In genomic region chr18:62425465-62426190, GRCh38 we compare ENCODE assay signal across 8 cellular contexts.
DNase-seq lines count a peak whose midpoint lies in the region; ATAC-seq, FAIRE-seq and TF ChIP-seq lines count a peak whose summit lies in the region.

No MANE protein-coding gene starts in this region.

- in situ Hi-C loops in GM13977 (cut with MboI; ENCODE audit: low pct_unique_long_range_greater_than_20kb, low sequenced_read_pairs, unreplicated experiment) = no loop called here

- H3K27me3 Mint-ChIP-seq in memory B cell = no peaks in the 10 kb centered on the region

- peak overlapping the region; percentile 88 for H3K4me2 ChIP-seq in endothelial cell of umbilical vein (ENCODE audit: insufficient read depth, low read length)

- H3K9me1 ChIP-seq in endothelial cell of umbilical vein (replicated peaks; ENCODE audit: control insufficient read depth, extremely low read depth, insufficient read depth, low read length) = no peaks in the 10 kb centered on the region

- POLR2A ChIA-PET in endothelial cell of umbilical vein (lab: Charles Lee) = interaction anchor here (0.6 to 1.2 kb wide), 2 partner anchors 20 to 25 kb away, joined by 4 read pairs; no protein-coding TSS in a partner anchor

- H2AFZ ChIP-seq in endothelial cell of umbilical vein (ENCODE audit: low read depth, low read length) = peak overlapping the region; percentile 67

- peak; percentile 97 for FAIRE-seq in endothelial cell of umbilical vein (lab: Jason Lieb, UNC)

- H4K20me1 ChIP-seq in endothelial cell of umbilical vein (replicated peaks; ENCODE audit: control insufficient read depth, extremely low read depth, insufficient read depth, low read length) = no peaks in the 10 kb centered on the region

- no peak for TF ChIP-seq POLR2A in endothelial cell of umbilical vein (IDR thresholded peaks at IDR 0.05; ENCODE audit: low read depth, low read length)

- no peaks in the 10 kb centered on the region for H3K79me2 ChIP-seq in endothelial cell of umbilical vein (ENCODE audit: control insufficient read depth, insufficient read depth, low read length)

- TSS peak; percentile 89 for BruUV-seq in endothelial cell of umbilical vein (replicated peaks; lab: Mats Ljungman, UMichigan)

- H3K9ac ChIP-seq in NT2/D1 (ENCODE audit: insufficient read length, low read depth) (peak overlapping the region; percentile 5), endothelial cell of umbilical vein (replicated peaks; ENCODE audit: extremely low read depth, insufficient read depth, low read length) (peak overlapping the region; percentile 74)

- no peak overlapping the region for H3K27ac ChIP-seq in 22Rv1
- peak overlapping the region; percentile 86 for H3K27ac ChIP-seq in endothelial cell of umbilical vein (ENCODE audit: insufficient read depth, low read depth, low read length)

- TF ChIP-seq CTCF in 22Rv1 (IDR thresholded peaks at IDR 0.05) (peak; percentile 88), GM13977 (IDR thresholded peaks at IDR 0.05; ENCODE audit: extremely low read depth, insufficient read depth, missing control alignments) (peak; percentile 70), endothelial cell of umbilical vein (IDR thresholded peaks at IDR 0.05; ENCODE audit: extremely low read depth in 1 of 2, insufficient read depth in 1 of 2, low read depth in 1 of 2, low read length in 2 of 2) (peak; percentile 78 to 86)

- intact Hi-C loops in endothelial cell of umbilical vein (cut with micrococcal nuclease) = loop anchor here (1.0 kb wide), 10 partner anchors 26 to 557 kb away; partner anchors contain the start of genes PHLPP1, PIGN and RELCH

- ATAC-seq in memory B cell (ENCODE audit: low read depth) = peak; percentile 57

- CTCF ChIA-PET in endothelial cell of umbilical vein (lab: Charles Lee) = interaction anchor here (0.5 to 2.8 kb wide), 62 partner anchors 11 to 289 kb away, joined by 3 to 71 read pairs (median 5); partner anchors contain the start of genes PHLPP1, PIGN, RELCH and TNFRSF11A

- H3K9me3 ChIP-seq in NT2/D1 (ENCODE audit: insufficient read depth, low read length) (peaks cover 8% of the 10 kb centered on the region; the same call in 1 of the 2 replicates), endothelial cell of umbilical vein (replicated peaks; ENCODE audit: control insufficient read depth, insufficient read depth, low read length) (no peaks in the 10 kb centered on the region)

- no peaks in the 10 kb centered on the region for H3K36me3 ChIP-seq in NT2/D1 (ENCODE audit: insufficient read depth, insufficient read length, low read length)
- H3K36me3 ChIP-seq in endothelial cell of umbilical vein (ENCODE audit: control insufficient read depth in 2 of 2, extremely low read depth in 1 of 2, insufficient read depth in 2 of 2, low read length in 2 of 2) = no peaks in the 10 kb centered on the region

- dilution Hi-C loops in endothelial cell of umbilical vein (cut with MboI; ENCODE audit: extremely low pct_ligation_motif_present, low sequenced_read_pairs) = no loop called here

- peaks cover 8% of the 10 kb centered on the region for H3K4me1 Mint-ChIP-seq in memory B cell

- H3K27me3 ChIP-seq in NT2/D1 (ENCODE audit: insufficient read depth, insufficient read length) (no peaks in the 10 kb centered on the region), endothelial cell of umbilical vein (ENCODE audit: control insufficient read depth in 2 of 2, insufficient read depth in 2 of 2, low read length in 2 of 2) (no peaks in the 10 kb centered on the region)

- peak overlapping the region; percentile 12 for H3K4me3 ChIP-seq in NT2/D1 (ENCODE audit: insufficient read length, low read depth)
- H3K4me3 ChIP-seq in endothelial cell of umbilical vein (replicated peaks in 1 of 3; ENCODE audit: insufficient read depth in 1 of 3, low read depth in 1 of 3, low read length in 3 of 3) = peak overlapping the region in 2 of 3 experiments; percentile 28 to 64

- H3K27ac Mint-ChIP-seq in memory B cell = no peak overlapping the region

- peaks cover 5% of the 10 kb centered on the region for H3K36me3 Mint-ChIP-seq in memory B cell

- peak; percentile 42 for DNase-seq in GM13977 (ENCODE audit: low spot score)
- DNase-seq in HuH-7 (ENCODE audit: low spot score) = peak; percentile 38
- peak; percentile 79 for DNase-seq in NT2/D1 (ENCODE audit: low read depth, low spot score)
- peak; percentile 12 for DNase-seq in activated CD8-positive, alpha-beta memory T cell treated with anti-CD3 and anti-CD28 coated beads, Interleukin-2, amount 50 U/mL, for 24 hours (ENCODE audit: extremely low read depth)
- DNase-seq in endothelial cell of umbilical vein (ENCODE audit: low read depth, low spot score) = peak; percentile 98
- peak; percentile 51 to 53 for DNase-seq in memory B cell (ENCODE audit: low spot score in 2 of 2)
- DNase-seq in stimulated activated CD8-positive, alpha-beta memory T cell treated with anti-CD3 and anti-CD28 coated beads, Interleukin-4, amount 100 ng/mL, for 48 hours = peak; percentile 56

- no peak overlapping the region for H3K4me3 Mint-ChIP-seq in memory B cell

- H3K9me3 Mint-ChIP-seq in memory B cell = peaks cover 5% of the 10 kb centered on the region

- no peaks in the 10 kb centered on the region for H3K4me1 ChIP-seq in NT2/D1 (ENCODE audit: insufficient read depth, insufficient read length)
- peaks cover 16% of the 10 kb centered on the region for H3K4me1 ChIP-seq in endothelial cell of umbilical vein (ENCODE audit: control insufficient read depth, extremely low read depth, insufficient read depth, low read length)

TF ChIP-seq in endothelial cell of umbilical vein, 7 proteins besides CTCF, POLR2A, EP300 and RAD21:
- TF ChIP-seq JUN (IDR thresholded peaks at IDR 0.05; ENCODE audit: borderline replicate concordance, insufficient read depth, insufficient read length, low read depth) = peak; percentile 71
- TF ChIP-seq EZH2 (IDR thresholded peaks at IDR 0.05; ENCODE audit: borderline replicate concordance, low read depth, low read length, severe bottlenecking) = no peak
- TF ChIP-seq MAX (IDR thresholded peaks at IDR 0.05; ENCODE audit: insufficient read depth, insufficient read length) = peak; percentile 18
- peak; percentile 18 for TF ChIP-seq GATA2 (IDR thresholded peaks at IDR 0.05; ENCODE audit: insufficient read depth, insufficient read length, low read depth, low read length)
- TF ChIP-seq MYC (IDR thresholded peaks at IDR 0.05; ENCODE audit: low read depth, low read length) = no peak
- TF ChIP-seq FOS (IDR thresholded peaks at IDR 0.05; ENCODE audit: borderline replicate concordance, insufficient read depth, low read length) = peak; percentile 85
- peak; percentile 65 for TF ChIP-seq POLR2AphosphoS5 (IDR thresholded peaks at IDR 0.05; ENCODE audit: insufficient read depth, low read depth, low read length)

Comparison
In these comparisons a context has a peak if more than half of its experiments do, and no peak if none do; other contexts are left out.
1. DNase-seq: peak in every context shown above with its lines; median percentile 98 in endothelial cell of umbilical vein; 79 in NT2/D1; 56 in stimulated activated CD8-positive, alpha-beta memory T cell treated with anti-CD3 and anti-CD28 coated beads, Interleukin-4, amount 100 ng/mL, for 48 hours; 52 in memory B cell; 42 in GM13977; 38 in HuH-7; 12 in activated CD8-positive, alpha-beta memory T cell treated with anti-CD3 and anti-CD28 coated beads, Interleukin-2, amount 50 U/mL, for 24 hours.